Comparison of ENCODE assay signal across 31 cellular contexts in the genomic region with DNA sequence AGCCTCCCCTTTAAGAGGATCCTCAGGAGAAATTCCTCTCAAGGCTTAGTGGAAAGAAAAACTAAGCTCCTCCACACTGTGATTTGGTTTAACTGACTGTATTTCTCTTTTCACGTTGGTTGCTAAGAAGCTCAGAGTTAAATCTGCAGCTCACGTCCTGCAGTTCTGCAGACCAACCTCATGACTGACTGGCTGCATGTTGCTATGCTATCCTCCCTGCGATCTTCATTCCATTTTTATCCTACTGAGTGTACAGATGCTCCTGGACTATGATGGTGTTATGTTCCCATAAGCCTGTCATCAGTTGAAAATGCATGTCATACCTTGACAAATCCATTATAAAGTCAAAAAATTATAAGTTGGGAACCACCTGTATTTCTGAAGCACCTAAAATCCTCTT. TPM values are rescaled to one million over a fixed set of nuclear protein-coding genes. Genes with fewer than 3 reads are reported as not detected.
"Had no signal": no experiment of that assay in that cellular context is flagged by ENCODE, and none has a peak within 500 bp of the region (broad histone marks: within the 10 kb centered on the region; RNA-seq: fewer than 3 reads in every experiment).

No MANE protein-coding gene starts in this region.

- H3K27ac ChIP-seq: adrenal gland, ascending aorta, body of pancreas, brain microvascular endothelial cell, breast epithelium, cardiac muscle cell had no signal

- ATAC-seq: activated naive CD4-positive, alpha-beta T cell treated with anti-CD3 and anti-CD28 coated beads, Interleukin-2, amount 50 U/mL, for 72 hours; activated naive CD8-positive, alpha-beta T cell treated with anti-CD3 and anti-CD28 coated beads, Interleukin-2, amount 50 U/mL, for 24 hours; activated T-cell treated with anti-CD3 and anti-CD28 coated beads, Interleukin-2, amount 50 U/mL, for 4 hours; activated T-cell treated with anti-CD3 and anti-CD28 coated beads, Interleukin-2, amount 50 U/mL, for 72 hours; activated T-helper 17 cell treated with anti-CD3 and anti-CD28 coated beads, Interleukin-2, amount 50 U/mL, for 72 hours; body of pancreas had no signal

- DNase-seq: activated effector memory CD4-positive, alpha-beta T cell treated with anti-CD3 and anti-CD28 coated beads, Interleukin-2, amount 50 U/mL, for 16 hours; activated effector memory CD4-positive, alpha-beta T cell treated with Interleukin-2 at 50 U/mL for 16 hours; activated gamma-delta T cell; activated gamma-delta T cell treated with Interleukin-2 at 50 U/mL for 16 hours; activated naive CD4-positive, alpha-beta T cell; activated naive CD4-positive, alpha-beta T cell treated with anti-CD3 and anti-CD28 coated beads for 36 hours; activated naive CD4-positive, alpha-beta T cell treated with anti-CD3 and anti-CD28 coated beads, Interleukin-2, amount 10 ng/mL, durations not matched to agents 7 days and 5 days; activated naive CD4-positive, alpha-beta T cell treated with anti-CD3 and anti-CD28 coated beads, Interleukin-2, amount 50 U/mL, for 16 hours; activated naive CD4-positive, alpha-beta T cell treated with Interleukin-2 at 50 U/mL for 16 hours; activated naive CD8-positive, alpha-beta T cell treated with anti-CD3 and anti-CD28 coated beads for 36 hours; activated naive CD8-positive, alpha-beta T cell treated with anti-CD3 and anti-CD28 coated beads, Interleukin-2, amount 10 ng/mL, durations not matched to agents 7 days and 5 days; activated naive CD8-positive, alpha-beta T cell treated with anti-CD3 and anti-CD28 coated beads, Interleukin-2, amount 50 U/mL, for 24 hours; activated T-cell treated with anti-CD3 and anti-CD28 coated beads, Interleukin-2, amount 50 U/mL, for 24 hours; activated T-cell treated with anti-CD3 and anti-CD28 coated beads, Interleukin-2, amount 50 U/mL, for 4 hours; activated T-cell treated with anti-CD3 and anti-CD28 coated beads, Interleukin-2, amount 50 U/mL, for 48 hours; activated T-cell treated with anti-CD3 and anti-CD28 coated beads, Interleukin-2, amount 50 U/mL, for 72 hours; adrenal gland; amniotic stem cell; amygdala; anterior cingulate cortex; aorta; body of pancreas; brain microvascular endothelial cell; caudate nucleus; central memory CD4-positive, alpha-beta T cell; cerebellar nuclear complex had no signal

- H3K36me3 ChIP-seq: adrenal gland, ascending aorta, brain microvascular endothelial cell, breast epithelium, cardiac muscle cell had no signal

- H3K4me3 ChIP-seq: adrenal gland, ascending aorta, body of pancreas, breast epithelium, cardiac muscle cell had no signal

- H3K9me3 ChIP-seq: adrenal gland, ascending aorta, body of pancreas had no signal

- H3K27me3 ChIP-seq: adrenal gland, ascending aorta, body of pancreas, breast epithelium, cardiac muscle cell had no signal

- H3K4me1 ChIP-seq: adrenal gland, ascending aorta, breast epithelium had no signal

RNA-seq across cellular contexts. Expression of a gene that starts 34.6 kb away (rescaled TPM):
- polyA plus RNA-seq: aorta had no signal
